ENCODE assay signal across 8 cellular contexts in the genomic region with DNA sequence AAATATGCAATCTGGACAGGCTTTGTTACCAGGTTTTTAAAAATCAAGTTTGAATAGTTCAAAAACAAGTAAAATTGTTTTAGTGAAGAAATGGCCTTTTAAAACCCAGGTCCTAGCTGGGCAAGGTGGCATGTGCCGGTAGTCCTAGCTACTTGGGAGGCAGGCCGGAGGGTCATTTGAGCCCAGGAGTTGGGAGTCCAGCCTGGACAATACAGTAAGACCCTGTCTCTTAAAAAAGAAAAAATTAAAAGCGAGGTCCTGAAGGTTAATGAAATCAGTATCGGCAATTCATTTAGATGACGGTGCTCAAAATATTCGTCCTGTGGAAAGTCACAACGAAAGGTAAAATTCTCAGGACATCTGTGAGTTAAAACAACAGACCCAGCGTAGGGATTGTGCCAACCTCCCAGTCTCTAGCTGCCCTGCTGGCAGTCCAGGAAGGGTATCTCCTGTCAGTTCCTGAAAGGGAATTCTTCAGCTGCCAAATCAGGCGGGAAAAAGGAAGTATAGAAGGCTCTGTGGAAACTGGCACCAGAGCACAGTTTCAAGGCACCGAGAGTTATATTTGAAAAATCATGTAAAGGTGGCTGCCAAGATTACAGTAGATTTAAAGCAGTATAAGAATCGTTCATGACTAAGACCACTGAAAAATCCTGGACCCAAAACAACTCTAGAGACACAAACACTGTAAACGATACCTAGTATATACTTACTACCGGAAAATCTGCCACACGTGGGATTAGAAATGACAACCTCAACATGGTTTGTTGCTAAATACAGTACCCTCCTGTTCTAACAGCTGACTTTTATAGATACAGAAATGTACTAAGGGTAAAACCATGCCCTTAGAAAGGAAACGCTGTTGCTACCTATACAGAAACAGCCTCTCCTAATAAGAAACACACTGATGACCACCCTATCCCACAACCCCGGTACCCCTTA. TPM values are rescaled to one million over a fixed set of nuclear protein-coding genes. Genes with fewer than 3 reads are reported as not detected.
DNase-seq lines count a peak whose midpoint lies in the region; TF ChIP-seq lines count a peak whose summit lies in the region.

No MANE protein-coding gene starts in this region.

- peaks cover 8% of the 10 kb centered on the region for H3K27me3 Mint-ChIP-seq in brain

- peaks cover 36% of the 10 kb centered on the region for H3K4me1 Mint-ChIP-seq in brain

- H3K9me3 Mint-ChIP-seq in brain: no peaks in the 10 kb centered on the region

- no peak for TF ChIP-seq POLR2A in transverse colon (IDR thresholded peaks at IDR 0.05)

- TF ChIP-seq CTCF in brain (conservative IDR thresholded peaks at IDR 0.05) (no peak), liver (IDR thresholded peaks at IDR 0.05; ENCODE audit: low read depth, low read length, missing input control) (no peak), transverse colon (IDR thresholded peaks at IDR 0.05) (peak in 1 of 5 experiments; percentile 11)

- no peaks in the 10 kb centered on the region for H3K9me3 ChIP-seq in liver (ENCODE audit: control insufficient read depth in 4 of 4, low read length in 3 of 4)
- H3K9me3 ChIP-seq in transverse colon: no peaks in the 10 kb centered on the region

- H3K27me3 ChIP-seq in liver (ENCODE audit: control insufficient read depth in 4 of 4, insufficient read depth in 4 of 4, low read length in 3 of 4): no peaks in the 10 kb centered on the region
- H3K27me3 ChIP-seq in transverse colon: no peaks in the 10 kb centered on the region

- peak overlapping the region; percentile 63 to 92 (median 73) for H3K4me3 ChIP-seq in liver (ENCODE audit: low read depth in 1 of 3, low read length in 3 of 3)
- peak overlapping the region; percentile 76 to 95 (median 84) for H3K4me3 ChIP-seq in transverse colon

- in situ Hi-C loops in transverse colon (cut with MboI; ENCODE audit: low pct_ligation_motif_present in 1 of 4, low pct_unique_long_range_greater_than_20kb in 1 of 4, low sequenced_read_pairs in 3 of 4): no loop called here

- H3K27ac Mint-ChIP-seq in brain: peak overlapping the region; percentile 94 to 97 (median 97)

- peak overlapping the region in 1 of 2 donors; percentile 58 for H3K9ac ChIP-seq in liver (ENCODE audit: low read depth in 1 of 2, low read length in 2 of 2)

- H3K36me3 ChIP-seq in liver (ENCODE audit: control insufficient read depth in 4 of 4, insufficient read depth in 3 of 4, low read depth in 1 of 4, low read length in 3 of 4): no peaks in the 10 kb centered on the region
- H3K36me3 ChIP-seq in transverse colon: no peaks in the 10 kb centered on the region

- H3K4me1 ChIP-seq in liver (ENCODE audit: control insufficient read depth in 4 of 4, insufficient read depth in 4 of 4, low read length in 3 of 4) (peaks cover 3 to 18% (median 11%) of the 10 kb centered on the region in 4 donors), transverse colon (peaks cover 0 to 30% (median 16%) of the 10 kb centered on the region in 4 donors)

- no peak for TF ChIP-seq RAD21 in liver (IDR thresholded peaks at IDR 0.05)

- WGBS in liver: 42% methylated on average over 16 of the region's 16 CpGs
- WGBS in transverse colon (ENCODE audit: low coverage in 1 of 2), 2 donors: 33 to 42% methylated on average over 8 to 16 of the region's 16 CpGs

- no peak for TF ChIP-seq EP300 in transverse colon (IDR thresholded peaks at IDR 0.05; ENCODE audit: low read depth)

- peak overlapping the region; percentile 6 to 50 for H3K27ac ChIP-seq in liver (ENCODE audit: low read depth in 1 of 2, low read length in 2 of 2)
- peak overlapping the region; percentile 93 to 95 (median 94) for H3K27ac ChIP-seq in transverse colon

- DNase-seq in NCI-H2227 treated with DMSO at 0.1 percent for 48 hours (lab: John Stamatoyannopoulos, UW) (peak; percentile 6), NCI-H2227 (lab: John Stamatoyannopoulos, UW; ENCODE audit: unreplicated experiment) (no peak), M059J (ENCODE audit: low read depth) (peak; percentile 25), transverse colon (no peak), mesenteric fat pad (ENCODE audit: low spot score) (no peak), COLO829 (ENCODE audit: low spot score) (no peak)

- peaks cover 8% of the 10 kb centered on the region for H3K36me3 Mint-ChIP-seq in brain

- peak overlapping the region; percentile 89 to 96 (median 95) for H3K4me3 Mint-ChIP-seq in brain

- intact Hi-C loops in transverse colon (cut with DNase I; ENCODE audit: low total_unique reads): no loop called here

TF ChIP-seq in liver, 16 proteins besides CTCF, POLR2A, EP300 and RAD21:
- TF ChIP-seq HNF4A (conservative IDR thresholded peaks at IDR 0.05) (no peak), YY1 (IDR thresholded peaks at IDR 0.05) (peak; percentile 9)

RNA-seq across cellular contexts. Expression of gene ABHD17C, which starts 1.2 kb away (rescaled TPM):
- total RNA-seq in M059J (2014; rRNA removed; shearing (Covaris generic)): 3.2 and 7.2 TPM in 2 replicates
- polyA plus RNA-seq in brain (ENCODE audit: insufficient read depth, low read depth, low replicate concordance): 8.5 TPM
- 1 to 10 TPM in 1 of 2 donors, under 1 TPM in 1; 0.79 to 2.9 TPM for total RNA-seq in liver
- polyA plus RNA-seq in liver: 1 to 10 TPM; 1.0 to 3.0 TPM
- 10 to 100 TPM; 41.0 to 96.0 (median 72.5) TPM for total RNA-seq in transverse colon
- total RNA-seq in mesenteric fat pad: 5.0 TPM

Comparison
In these comparisons a context has a peak if more than half of its experiments do, and no peak if none do; other contexts are left out.
1. DNase-seq: peak in NCI-H2227 treated with DMSO at 0.1 percent for 48 hours (single experiment) and M059J (single experiment); none in NCI-H2227 (single experiment), transverse colon (single experiment), mesenteric fat pad (single experiment) and COLO829 (single experiment).